Comparison of ENCODE assay signal across 9 cellular contexts in the genomic region with DNA sequence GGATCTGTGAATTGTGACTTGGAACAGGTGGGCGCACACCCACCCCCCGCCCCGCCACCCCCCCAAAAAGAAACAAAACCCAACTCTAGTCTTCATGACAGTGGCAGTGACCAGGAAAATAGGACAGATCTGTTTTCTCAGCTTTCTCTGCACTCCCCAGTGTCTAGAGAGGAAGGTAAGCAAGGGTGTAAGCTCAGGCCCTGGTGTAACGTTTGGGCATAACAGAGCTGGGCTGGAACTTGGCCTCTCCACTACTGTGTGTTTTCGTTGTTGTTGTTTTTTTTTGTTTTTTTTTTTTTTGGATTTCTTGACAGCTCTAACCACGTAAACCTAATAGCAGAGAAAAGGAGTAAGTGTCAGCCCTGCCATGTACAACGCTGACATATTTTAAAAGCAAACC.
"Had no signal": no experiment of that assay in that cellular context is flagged by ENCODE, and none has a peak within 500 bp of the region (broad histone marks: within the 10 kb centered on the region; RNA-seq: fewer than 3 reads in every experiment).

No MANE protein-coding gene starts in this region.

- H3K27ac Mint-ChIP-seq: HFFc6, IgD-negative memory B cell had no signal

- ATAC-seq: HCT116, HepG2 had no signal

- H3K27me3 Mint-ChIP-seq: IgD-negative memory B cell had no signal

- H3K36me3 Mint-ChIP-seq: IgD-negative memory B cell had no signal

- H3K36me3 ChIP-seq: HAP-1 had no signal

- DNase-seq: GOT3, H7, HFFc6, KBM-7 had no signal

- H3K4me3 Mint-ChIP-seq: HFFc6, IgD-negative memory B cell had no signal

- H3K4me3 ChIP-seq: HAP-1 had no signal

- H3K4me1 Mint-ChIP-seq: IgD-negative memory B cell had no signal

- H3K27ac ChIP-seq: HL-60 had no signal

- H3K9me3 ChIP-seq: HAP-1 had no signal
